In genomic region chr6:31058128-31058894, GRCh38 we compare ENCODE assay signal across 1 cellular context.
TF ChIP-seq lines count a peak whose summit lies in the region.

No MANE protein-coding gene starts in this region.

TF ChIP-seq in SK-N-SH, 30 proteins besides CTCF, POLR2A, EP300 and RAD21 (continued from another document):
- peak; percentile 93 for TF ChIP-seq PBX3 (IDR thresholded peaks at IDR 0.05)
- TF ChIP-seq TAF1 (IDR thresholded peaks at IDR 0.05; ENCODE audit: borderline replicate concordance, low read depth, low read length): no peak
- no peak for TF ChIP-seq CHD2 (IDR thresholded peaks at IDR 0.05; ENCODE audit: low read length, partially characterized antibody)
- no peak for TF ChIP-seq FOXM1 (IDR thresholded peaks at IDR 0.05; ENCODE audit: low read depth)
- peak; percentile 97 for TF ChIP-seq TCF12 (IDR thresholded peaks at IDR 0.05)
- no peak for TF ChIP-seq MXI1 (IDR thresholded peaks at IDR 0.05; ENCODE audit: low read depth, low read length)
- 0 out of 2 replicates have a peak, but pooled peaks have one; percentile 17 for TF ChIP-seq GABPA (IDR thresholded peaks at IDR 0.05; ENCODE audit: low read depth)
- TF ChIP-seq SIN3A (IDR thresholded peaks at IDR 0.05; ENCODE audit: borderline replicate concordance, low read depth, low read length): no peak
- TF ChIP-seq SMC3 (IDR thresholded peaks at IDR 0.05; ENCODE audit: low read depth, low read length): peak; percentile 40
- TF ChIP-seq, protein P1, sequence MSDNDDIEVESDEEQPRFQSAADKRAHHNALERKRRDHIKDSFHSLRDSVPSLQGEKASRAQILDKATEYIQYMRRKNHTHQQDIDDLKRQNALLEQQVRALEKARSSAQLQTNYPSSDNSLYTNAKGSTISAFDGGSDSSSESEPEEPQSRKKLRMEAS (IDR thresholded peaks at IDR 0.05; ENCODE audit: low read depth): peak; percentile 85
- TF ChIP-seq ELF1 (IDR thresholded peaks at IDR 0.05): no peak
- no peak for TF ChIP-seq ZBTB33 (IDR thresholded peaks at IDR 0.05; ENCODE audit: borderline replicate concordance, low read depth)
- peak; percentile 67; the same call in 1 of the 2 replicates for TF ChIP-seq NFIC (IDR thresholded peaks at IDR 0.05; ENCODE audit: borderline replicate concordance)
- no peak for TF ChIP-seq RFX5 (IDR thresholded peaks at IDR 0.05; ENCODE audit: low read length)
- peak; percentile 56; the same call in 1 of the 2 replicates for TF ChIP-seq TEAD4 (IDR thresholded peaks at IDR 0.05; ENCODE audit: borderline replicate concordance, insufficient read depth)
- TF ChIP-seq RXRA (IDR thresholded peaks at IDR 0.05; ENCODE audit: borderline replicate concordance, low read depth): no peak
- TF ChIP-seq, protein P2, sequence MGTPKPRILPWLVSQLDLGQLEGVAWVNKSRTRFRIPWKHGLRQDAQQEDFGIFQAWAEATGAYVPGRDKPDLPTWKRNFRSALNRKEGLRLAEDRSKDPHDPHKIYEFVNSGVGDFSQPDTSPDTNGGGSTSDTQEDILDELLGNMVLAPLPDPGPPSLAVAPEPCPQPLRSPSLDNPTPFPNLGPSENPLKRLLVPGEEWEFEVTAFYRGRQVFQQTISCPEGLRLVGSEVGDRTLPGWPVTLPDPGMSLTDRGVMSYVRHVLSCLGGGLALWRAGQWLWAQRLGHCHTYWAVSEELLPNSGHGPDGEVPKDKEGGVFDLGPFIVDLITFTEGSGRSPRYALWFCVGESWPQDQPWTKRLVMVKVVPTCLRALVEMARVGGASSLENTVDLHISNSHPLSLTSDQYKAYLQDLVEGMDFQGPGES (IDR thresholded peaks at IDR 0.05; ENCODE audit: low read depth, low read length): no peak
- TF ChIP-seq, protein P3, sequence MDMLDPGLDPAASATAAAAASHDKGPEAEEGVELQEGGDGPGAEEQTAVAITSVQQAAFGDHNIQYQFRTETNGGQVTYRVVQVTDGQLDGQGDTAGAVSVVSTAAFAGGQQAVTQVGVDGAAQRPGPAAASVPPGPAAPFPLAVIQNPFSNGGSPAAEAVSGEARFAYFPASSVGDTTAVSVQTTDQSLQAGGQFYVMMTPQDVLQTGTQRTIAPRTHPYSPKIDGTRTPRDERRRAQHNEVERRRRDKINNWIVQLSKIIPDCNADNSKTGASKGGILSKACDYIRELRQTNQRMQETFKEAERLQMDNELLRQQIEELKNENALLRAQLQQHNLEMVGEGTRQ (IDR thresholded peaks at IDR 0.05; ENCODE audit: borderline replicate concordance, low read depth, low read length): no peak
- TF ChIP-seq JUND (IDR thresholded peaks at IDR 0.05): peak; percentile 99
- TF ChIP-seq REST (IDR thresholded peaks at IDR 0.05; ENCODE audit: low read depth, low read length): no peak
- TF ChIP-seq NRF1 (IDR thresholded peaks at IDR 0.05; ENCODE audit: low read depth, low read length): no peak
- TF ChIP-seq POLR2AphosphoS5 (IDR thresholded peaks at IDR 0.05; ENCODE audit: low read depth, low read length): peak; percentile 79; the same call in 1 of the 2 replicates
- peak; percentile 99 for TF ChIP-seq FOSL2 (IDR thresholded peaks at IDR 0.05; ENCODE audit: borderline replicate concordance, low read depth)
- TF ChIP-seq YY1 (IDR thresholded peaks at IDR 0.05; ENCODE audit: low read depth): 0 out of 2 replicates have a peak, but pooled peaks have one; percentile 36
- no peak for TF ChIP-seq USF1 (IDR thresholded peaks at IDR 0.05; ENCODE audit: borderline replicate concordance, low read depth)
- TF ChIP-seq GATA2 (CRISPR knock-in tag; IDR thresholded peaks at IDR 0.05): no peak
- TF ChIP-seq RCOR1 (IDR thresholded peaks at IDR 0.05; ENCODE audit: low read length): no peak
- no peak for TF ChIP-seq EZH2phosphoT487 (IDR thresholded peaks at IDR 0.05; ENCODE audit: borderline replicate concordance, low read depth)
- no peak for TF ChIP-seq MEF2A (IDR thresholded peaks at IDR 0.05; ENCODE audit: borderline replicate concordance, low read depth)
